In the genomic region with DNA sequence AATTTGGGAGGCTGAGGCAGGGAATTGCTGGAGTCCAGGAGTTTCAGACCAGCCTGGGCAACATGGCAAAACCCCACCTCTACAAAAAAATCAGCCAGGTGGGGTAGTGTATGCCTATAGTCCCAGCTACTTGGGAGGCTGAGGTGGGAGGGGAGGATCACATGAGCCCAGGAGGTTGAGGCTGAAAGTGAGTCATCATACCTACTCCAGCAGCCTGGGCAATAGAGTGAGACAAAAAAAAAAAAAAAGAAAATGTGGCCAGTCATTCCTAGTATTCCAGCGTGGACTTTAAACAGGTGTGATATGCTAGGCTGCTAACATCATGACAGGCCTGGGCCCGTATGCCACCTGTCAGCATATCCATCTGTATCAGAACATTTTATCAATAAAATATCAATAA, we compare ENCODE assay signal across 20 cellular contexts.
DNase-seq lines count a peak whose midpoint lies in the region; ATAC-seq, FAIRE-seq and TF ChIP-seq lines count a peak whose summit lies in the region.
"Had no signal": no experiment of that assay in that cellular context is flagged by ENCODE, and none has a peak within 500 bp of the region (broad histone marks: within the 10 kb centered on the region; RNA-seq: fewer than 3 reads in every experiment).

No MANE protein-coding gene starts in this region.

- no peak for DNase-seq in CD4-positive, CD25-positive, alpha-beta regulatory T cell
- DNase-seq in K562 (ENCODE audit: extremely low read depth in 1 of 4, low spot score in 3 of 4) = no peak
- peak; percentile 83 for DNase-seq in kidney tubule cell (ENCODE audit: low spot score)
- DNase-seq in germinal center (ENCODE audit: low spot score) = no peak
- no peak for DNase-seq in ureter (ENCODE audit: low spot score)
- DNase-seq: activated naive CD8-positive, alpha-beta T cell treated with anti-CD3 and anti-CD28 coated beads for 36 hours; activated T-cell treated with anti-CD3 and anti-CD28 coated beads, Interleukin-2, amount 50 U/mL, for 1 hour; AML-193; DND-41; gastrocnemius medialis; NCI-H1436 treated with DMSO at 0.1 percent for 48 hours; NCI-H446 treated with DMSO at 0.1 percent for 48 hours; OCI-M1; ovary; stimulated activated naive B cell treated with anti-CD40 and anti-IgM and Interleukin-4, amounts not matched to agents 10 μg/mL and 1 μg/mL and 100 μg/mL, for 72 hours had no signal

- H3K4me2 ChIP-seq in K562 (ENCODE audit: insufficient read depth, low read length) = no peak overlapping the region

- H3K9me3 Mint-ChIP-seq in CD4-positive, CD25-positive, alpha-beta regulatory T cell = peaks cover 0 to 4% (median 0%) of the 10 kb centered on the region in 7 donors
- H3K9me3 Mint-ChIP-seq: activated naive CD8-positive, alpha-beta T cell treated with anti-CD3 and anti-CD28 coated beads for 36 hours; stimulated activated naive B cell treated with anti-CD40 and anti-IgM and Interleukin-4, amounts not matched to agents 10 μg/mL and 1 μg/mL and 100 μg/mL, for 72 hours had no signal

- H3K9me3 ChIP-seq in CD4-positive, CD25-positive, alpha-beta regulatory T cell (ENCODE audit: control insufficient read depth in 2 of 2, low read length in 2 of 2) = no peaks in the 10 kb centered on the region
- H3K9me3 ChIP-seq in HEK293 (ENCODE audit: control insufficient read depth, insufficient read depth, low read depth, low read length) (no peaks in the 10 kb centered on the region), K562 (replicated peaks; ENCODE audit: control insufficient read depth, insufficient read depth, low read depth, low read length) (no peaks in the 10 kb centered on the region)
- H3K9me3 ChIP-seq: gastrocnemius medialis, HAP-1, ovary, vagina had no signal

- no TSS peak for BruUV-seq in K562 (replicated peaks; lab: Mats Ljungman, UMichigan)

- no peaks in the 10 kb centered on the region for H3K79me2 ChIP-seq in K562 (ENCODE audit: control insufficient read depth, insufficient read depth, low read length)

- H3K4me1 Mint-ChIP-seq in CD4-positive, CD25-positive, alpha-beta regulatory T cell = peaks cover 13 to 39% (median 27%) of the 10 kb centered on the region in 4 donors

- H3K9me1 ChIP-seq in K562 (ENCODE audit: control insufficient read depth, insufficient read depth, low read length) = no peaks in the 10 kb centered on the region

- no peak for TF ChIP-seq POLR2A in K562 (conservative IDR thresholded peaks at IDR 0.05)

- no peak for TF ChIP-seq RAD21 in K562 (CRISPR knock-in tag; conservative IDR thresholded peaks at IDR 0.05 in 1 of 2, IDR thresholded peaks at IDR 0.05 in 1 of 2)

- no peak overlapping the region for H3K9ac ChIP-seq in K562 (ENCODE audit: insufficient read depth in 1 of 2, low read depth in 2 of 2, low read length in 2 of 2)

- CTCF ChIA-PET in HEK293 (lab: Yijun Ruan, JAX) (no interaction called here), K562 (lab: Yijun Ruan, JAX; ENCODE audit: low intra/inter-chr PET ratio) (no interaction called here)

- H3K27me3 Mint-ChIP-seq in CD4-positive, CD25-positive, alpha-beta regulatory T cell = no peaks in the 10 kb centered on the region
- H3K27me3 Mint-ChIP-seq: activated naive CD8-positive, alpha-beta T cell treated with anti-CD3 and anti-CD28 coated beads for 36 hours; stimulated activated naive B cell treated with anti-CD40 and anti-IgM and Interleukin-4, amounts not matched to agents 10 μg/mL and 1 μg/mL and 100 μg/mL, for 72 hours had no signal

- peaks cover 28% of the 10 kb centered on the region for H3K36me3 Mint-ChIP-seq in CD4-positive, CD25-positive, alpha-beta regulatory T cell

- no peaks in the 10 kb centered on the region for H4K20me1 ChIP-seq in K562 (replicated peaks; ENCODE audit: control insufficient read depth, insufficient read depth, low read length)

- no peak overlapping the region for H3K4me3 Mint-ChIP-seq in CD4-positive, CD25-positive, alpha-beta regulatory T cell
- H3K4me3 Mint-ChIP-seq: activated naive CD8-positive, alpha-beta T cell treated with anti-CD3 and anti-CD28 coated beads for 36 hours; stimulated activated naive B cell treated with anti-CD40 and anti-IgM and Interleukin-4, amounts not matched to agents 10 μg/mL and 1 μg/mL and 100 μg/mL, for 72 hours had no signal

- no peak overlapping the region for H3K27ac ChIP-seq in CD4-positive, CD25-positive, alpha-beta regulatory T cell (ENCODE audit: insufficient read depth, low read length, poor library complexity, severe bottlenecking)
- H3K27ac ChIP-seq in HEK293 (ENCODE audit: extremely low read depth, low read depth, low read length) (no peak overlapping the region), K562 (ENCODE audit: extremely low read depth, low read depth, low read length) (no peak overlapping the region)
- H3K27ac ChIP-seq: gastrocnemius medialis, ovary, vagina had no signal

- no peak for ATAC-seq in CD4-positive, CD25-positive, alpha-beta regulatory T cell (ENCODE audit: low read depth in 2 of 2)
- ATAC-seq in K562 (no peak), HG03565 (IDR thresholded peaks at IDR 0.05; ENCODE audit: unreplicated experiment) (no peak), GM21576 (IDR thresholded peaks at IDR 0.05; ENCODE audit: unreplicated experiment) (no peak)
- ATAC-seq: gastrocnemius medialis; stimulated activated naive B cell treated with anti-CD40 and anti-IgM and Interleukin-4, amounts not matched to agents 10 μg/mL and 1 μg/mL and 100 μg/mL, for 72 hours had no signal

- WGBS in K562 (ENCODE audit: insufficient coverage, low coverage, missing lambda C conversion rate) = 90% methylated on average over 2 of the region's 2 CpGs

- FAIRE-seq in K562 (lab: Jason Lieb, UNC) = no peak

- peak overlapping the region in 2 of 3 donors; percentile 15 to 74 for H3K27ac Mint-ChIP-seq in CD4-positive, CD25-positive, alpha-beta regulatory T cell
- H3K27ac Mint-ChIP-seq: activated naive CD8-positive, alpha-beta T cell treated with anti-CD3 and anti-CD28 coated beads for 36 hours had no signal

- H3K27me3 ChIP-seq in CD4-positive, CD25-positive, alpha-beta regulatory T cell (ENCODE audit: control insufficient read depth, insufficient read depth, low read length) = no peaks in the 10 kb centered on the region
- no peaks in the 10 kb centered on the region for H3K27me3 ChIP-seq in K562 (ENCODE audit: control insufficient read depth in 2 of 2, insufficient read depth in 2 of 2, low read length in 2 of 2)
- H3K27me3 ChIP-seq: gastrocnemius medialis, ovary, vagina had no signal

- POLR2A ChIA-PET in HEK293 (lab: Yijun Ruan, JAX) = no interaction called here
- POLR2A ChIA-PET in K562 (lab: Yijun Ruan, JAX) = no interaction called here

- in situ Hi-C loops in K562 (cut with MboI) = no loop called here

- intact Hi-C loops in K562 (cut with micrococcal nuclease) = no loop called here

- H2AFZ ChIP-seq in K562 (ENCODE audit: low read depth, low read length) = no peak overlapping the region

- H3K36me3 ChIP-seq in CD4-positive, CD25-positive, alpha-beta regulatory T cell (ENCODE audit: control insufficient read depth, insufficient read depth, low read length) = peaks cover 24% of the 10 kb centered on the region
- H3K36me3 ChIP-seq in HEK293 (ENCODE audit: control insufficient read depth in 2 of 2, insufficient read depth in 1 of 2, low read length in 2 of 2) (peaks cover 14 to 59% of the 10 kb centered on the region in 2 experiments), K562 (ENCODE audit: control insufficient read depth, insufficient read depth, low read length) (peaks cover 98% of the 10 kb centered on the region)
- H3K36me3 ChIP-seq: ovary had no signal

- H3K4me3 ChIP-seq in CD4-positive, CD25-positive, alpha-beta regulatory T cell (ENCODE audit: low read depth, low read length) = no peak overlapping the region
- no peak overlapping the region for H3K4me3 ChIP-seq in HEK293 (ENCODE audit: low read depth, low read length)
- H3K4me3 ChIP-seq in K562 = no peak overlapping the region
- H3K4me3 ChIP-seq: gastrocnemius medialis, HAP-1, ovary, vagina had no signal

- TF ChIP-seq CTCF in HEK293 (tag by site-specific recombination; IDR thresholded peaks at IDR 0.05) = no peak
- TF ChIP-seq CTCF in K562 (IDR thresholded peaks at IDR 0.05 in 2 of 3, conservative IDR thresholded peaks at IDR 0.05 in 1 of 3; ENCODE audit: insufficient read depth in 2 of 3, low read depth in 1 of 3, low read length in 3 of 3) = no peak

- H3K4me1 ChIP-seq in CD4-positive, CD25-positive, alpha-beta regulatory T cell (ENCODE audit: control insufficient read depth, insufficient read depth, low read length, poor library complexity, severe bottlenecking) = peaks cover 28% of the 10 kb centered on the region
- no peaks in the 10 kb centered on the region for H3K4me1 ChIP-seq in HEK293 (ENCODE audit: control insufficient read depth, insufficient read depth, low read length)
- no peaks in the 10 kb centered on the region for H3K4me1 ChIP-seq in K562 (replicated peaks in 1 of 2; ENCODE audit: control insufficient read depth in 2 of 2, insufficient read depth in 2 of 2, low read length in 2 of 2)
- H3K4me1 ChIP-seq: vagina had no signal

- TF ChIP-seq EP300 in K562 (IDR thresholded peaks at IDR 0.05; ENCODE audit: low read length) = no peak

TF ChIP-seq in HEK293, 187 proteins besides CTCF, POLR2A, EP300 and RAD21 (continues in another document):
- TF ChIP-seq ZNF132 (tag by site-specific recombination; IDR thresholded peaks at IDR 0.05; ENCODE audit: borderline replicate concordance) (no peak), ZNF560 (tag by site-specific recombination; IDR thresholded peaks at IDR 0.05; ENCODE audit: borderline replicate concordance) (no peak)

TF ChIP-seq in K562, 482 proteins besides CTCF, POLR2A, EP300 and RAD21 (continues in another document):
- TF ChIP-seq ATF3 (IDR thresholded peaks at IDR 0.05) = peak; percentile 36
- no peak for TF ChIP-seq ATF3 (CRISPR knock-in tag; conservative IDR thresholded peaks at IDR 0.05)
- TF ChIP-seq HNRNPH1 (optimal IDR thresholded peaks at IDR 0.05; ENCODE audit: low read depth, low read length) = no peak
- TF ChIP-seq HMGN3 (IDR thresholded peaks at IDR 0.05; ENCODE audit: borderline replicate concordance, extremely low read depth, insufficient read length, low read depth, low read length) = no peak
